ENCODE assay signal across 8 cellular contexts in the genomic region with DNA sequence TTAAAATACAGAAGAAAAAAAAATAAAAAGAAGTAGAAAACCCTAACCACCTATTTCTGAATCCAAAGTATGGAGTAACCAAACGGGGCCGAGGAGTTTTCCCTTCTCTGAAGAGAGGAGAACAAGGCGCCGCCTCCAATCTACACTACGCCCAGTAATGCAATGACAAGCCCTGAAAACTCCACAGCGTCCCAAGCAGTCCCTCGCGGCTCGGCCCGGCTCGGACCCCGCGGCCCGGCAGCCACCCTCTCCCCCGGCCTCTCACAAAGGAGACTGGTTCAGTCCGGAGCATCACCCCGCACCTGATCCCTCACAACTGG. TPM values are rescaled to one million over a fixed set of nuclear protein-coding genes. Genes with fewer than 3 reads are reported as not detected.
A peak's percentile ranks its signal among the peaks of the same experiment; 100 is the strongest.
DNase-seq lines count a peak whose midpoint lies in the region; ATAC-seq and TF ChIP-seq lines count a peak whose summit lies in the region.

No MANE protein-coding gene starts in this region.

- peak; percentile 3 for ATAC-seq in Right ventricle myocardium inferior
- peak; percentile 3 for ATAC-seq in memory B cell (ENCODE audit: low read depth)
- no peak for ATAC-seq in GM21737 (IDR thresholded peaks at IDR 0.05; ENCODE audit: unreplicated experiment)

- H3K36me3 Mint-ChIP-seq in memory B cell: peaks cover 12% of the 10 kb centered on the region

- peaks cover 23% of the 10 kb centered on the region for H3K4me1 Mint-ChIP-seq in memory B cell

- no peaks in the 10 kb centered on the region for H3K27me3 Mint-ChIP-seq in memory B cell

- H3K4me3 ChIP-seq in HUES48 (ENCODE audit: low read depth, low read length): peak overlapping the region; percentile 90
- H3K4me3 ChIP-seq in cardiac fibroblast (replicated peaks in 1 of 2; ENCODE audit: low read depth in 2 of 2, low read length in 2 of 2): peak overlapping the region; percentile 82 to 91
- peak overlapping the region; percentile 84 for H3K4me3 ChIP-seq in urinary bladder (ENCODE audit: low read depth, low read length)

- under 1% methylated on average over 17 of the region's 17 CpGs for WGBS in urinary bladder

- H3K4me1 ChIP-seq in HUES48 (ENCODE audit: control insufficient read depth, insufficient read depth, low read length) (peaks cover 13% of the 10 kb centered on the region; the same call in 1 of the 2 replicates), urinary bladder (ENCODE audit: insufficient read depth) (peaks cover 2% of the 10 kb centered on the region)

- H3K36me3 ChIP-seq in HUES48 (ENCODE audit: control insufficient read depth, insufficient read depth, low read length) (peaks cover 33% of the 10 kb centered on the region), urinary bladder (ENCODE audit: insufficient read depth) (no peaks in the 10 kb centered on the region)

- H3K9me3 Mint-ChIP-seq in memory B cell: no peaks in the 10 kb centered on the region

- peak overlapping the region; percentile 98 for H3K27ac Mint-ChIP-seq in memory B cell

- no peaks in the 10 kb centered on the region for H3K27me3 ChIP-seq in HUES48 (ENCODE audit: control insufficient read depth, insufficient read depth, low read length)

- intact Hi-C loops in Right ventricle myocardium inferior (cut with DNase I): no loop called here
- intact Hi-C loops in cardiac septum (cut with DNase I): no loop called here

- peak overlapping the region; percentile 96 for H3K4me3 Mint-ChIP-seq in memory B cell

- peak overlapping the region; percentile 94 for H3K9ac ChIP-seq in HUES48 (ENCODE audit: low read depth, low read length)

- H3K27ac ChIP-seq in HUES48 (ENCODE audit: low read depth, low read length) (peak overlapping the region; percentile 95), urinary bladder (ENCODE audit: low read depth) (peak overlapping the region; percentile 59)

- TF ChIP-seq CTCF in cardiac fibroblast (IDR thresholded peaks at IDR 0.05; ENCODE audit: low read depth, low read length): no peak

- no peak for DNase-seq in Right ventricle myocardium inferior (ENCODE audit: missing footprints)
- DNase-seq in cardiac septum (ENCODE audit: low spot score): no peak
- peak in 1 of 2 donors; percentile 31 for DNase-seq in cardiac fibroblast (ENCODE audit: low read depth in 2 of 2)
- DNase-seq in memory B cell (ENCODE audit: low spot score in 2 of 2): no peak
- DNase-seq in CD1c-positive myeloid dendritic cell (ENCODE audit: extremely low spot score): no peak

- no peaks in the 10 kb centered on the region for H3K9me3 ChIP-seq in HUES48 (ENCODE audit: control insufficient read depth, insufficient read depth, low read length)

RNA-seq across cellular contexts. Expression of gene CHD8, which starts 0.4 kb away (rescaled TPM):
- 27.0 TPM for total RNA-seq in Right ventricle myocardium inferior
- 38.3 TPM for total RNA-seq in cardiac septum
- 65.3 TPM for total RNA-seq in urinary bladder
- 29.9 TPM for polyA plus RNA-seq in urinary bladder

RNA-seq across cellular contexts. Expression of gene RAB2B, which starts 21.2 kb away (rescaled TPM):
- total RNA-seq in Right ventricle myocardium inferior: 15.1 TPM
- total RNA-seq in cardiac septum: 22.6 TPM
- 34.3 TPM for total RNA-seq in urinary bladder
- 21.5 TPM for polyA plus RNA-seq in urinary bladder

RNA-seq across cellular contexts. Expression of gene TOX4, which starts 21.4 kb away (rescaled TPM):
- 86.5 TPM for total RNA-seq in Right ventricle myocardium inferior
- 75.2 TPM for total RNA-seq in cardiac septum
- total RNA-seq in urinary bladder: 25.9 TPM
- 46.5 TPM for polyA plus RNA-seq in urinary bladder

RNA-seq across cellular contexts. Expression of gene METTL3, which starts 55.6 kb away (rescaled TPM):
- total RNA-seq in Right ventricle myocardium inferior: 24.9 TPM
- total RNA-seq in cardiac septum: 28.1 TPM
- 64.4 TPM for total RNA-seq in urinary bladder
- 36.0 TPM for polyA plus RNA-seq in urinary bladder
